Comparison of ENCODE assay signal across 9 cellular contexts in genomic region chr9:21235468-21236359, GRCh38. TPM values are rescaled to one million over a fixed set of nuclear protein-coding genes. Genes with fewer than 3 reads are reported as not detected.
A peak's percentile ranks its signal among the peaks of the same experiment; 100 is the strongest.
DNase-seq lines count a peak whose midpoint lies in the region; ATAC-seq and TF ChIP-seq lines count a peak whose summit lies in the region.
"Not testable (repeated sequence)": the region's sequence is repeated elsewhere in the genome, so short reads cannot be mapped to it uniquely, and the experiment has no call there.
"Had no signal": no experiment of that assay in that cellular context is flagged by ENCODE, and none has a peak within 500 bp of the region (broad histone marks: within the 10 kb centered on the region; RNA-seq: fewer than 3 reads in every experiment).

No MANE protein-coding gene starts in this region.

- not testable (repeated sequence) for H3K4me3 Mint-ChIP-seq in activated naive CD4-positive, alpha-beta T cell treated with anti-CD3 and anti-CD28 coated beads, Interleukin-2, amount 10 ng/mL, durations not matched to agents 7 days and 5 days; nephron progenitor cell

- CTCF ChIA-PET in activated naive CD4-positive, alpha-beta T cell treated with anti-CD3 and anti-CD28 coated beads, Interleukin-2, amount 10 ng/mL, durations not matched to agents 7 days and 5 days (lab: Charles Lee): interaction anchor here (0.6 to 3.3 kb wide), 19 partner anchors 8 to 552 kb away, joined by 3 to 13 read pairs (median 4); no protein-coding TSS in a partner anchor

- H3K27me3 ChIP-seq in HAP-1 (ENCODE audit: low read depth): not testable (repeated sequence)

- H3K9me3 Mint-ChIP-seq in activated naive CD4-positive, alpha-beta T cell treated with anti-CD3 and anti-CD28 coated beads, Interleukin-2, amount 10 ng/mL, durations not matched to agents 7 days and 5 days; nephron progenitor cell: not testable (repeated sequence)

- TF ChIP-seq CTCF in AG09319 (IDR thresholded peaks at IDR 0.05; ENCODE audit: low read depth, low read length) (peak; percentile 53), foreskin fibroblast (IDR thresholded peaks at IDR 0.05; ENCODE audit: low read depth, low read length) (peak; percentile 57), nephron progenitor cell (IDR thresholded peaks at IDR 0.05) (peak; percentile 55)

- H3K27me3 Mint-ChIP-seq in activated naive CD4-positive, alpha-beta T cell treated with anti-CD3 and anti-CD28 coated beads, Interleukin-2, amount 10 ng/mL, durations not matched to agents 7 days and 5 days: peaks cover 46% of the 10 kb centered on the region
- H3K27me3 Mint-ChIP-seq in nephron progenitor cell (ENCODE audit: low read depth, poor library complexity): peaks cover 28% of the 10 kb centered on the region

- not testable (repeated sequence) for DNase-seq in AG09319 (ENCODE audit: extremely low read depth, low read depth)
- DNase-seq in HAP-1 (ENCODE audit: low spot score in 2 of 2) (peak; percentile 13 to 14), HT-29 (ENCODE audit: low spot score) (peak; percentile 76), foreskin fibroblast (peak; percentile 33 to 71), nephron progenitor cell (peak; percentile 18)
- peak; percentile 2 for DNase-seq in NK-92 treated with Interleukin-12 subunit alpha and Interleukin-12 subunit beta, amount 100 ng/mL, for 24 hours (lab: John Stamatoyannopoulos, UW)
- peak; percentile 50 for DNase-seq in activated naive CD4-positive, alpha-beta T cell treated with anti-CD3 and anti-CD28 coated beads, Interleukin-2, amount 10 ng/mL, durations not matched to agents 7 days and 5 days

- not testable (repeated sequence) for H3K4me3 ChIP-seq in HAP-1; foreskin fibroblast (ENCODE audit: low read depth in 1 of 2, low read length in 2 of 2)

- H3K4me1 Mint-ChIP-seq in activated naive CD4-positive, alpha-beta T cell treated with anti-CD3 and anti-CD28 coated beads, Interleukin-2, amount 10 ng/mL, durations not matched to agents 7 days and 5 days; nephron progenitor cell: not testable (repeated sequence)

- not testable (repeated sequence) for H3K9me3 ChIP-seq in HAP-1

- H3K27ac Mint-ChIP-seq in activated naive CD4-positive, alpha-beta T cell treated with anti-CD3 and anti-CD28 coated beads, Interleukin-2, amount 10 ng/mL, durations not matched to agents 7 days and 5 days; nephron progenitor cell: not testable (repeated sequence)

- ATAC-seq in GM18499 (IDR thresholded peaks at IDR 0.05; ENCODE audit: insufficient read depth, unreplicated experiment): peak; percentile 74

- not testable (repeated sequence) for H3K36me3 ChIP-seq in HAP-1 (replicated peaks)

- H3K36me3 Mint-ChIP-seq in activated naive CD4-positive, alpha-beta T cell treated with anti-CD3 and anti-CD28 coated beads, Interleukin-2, amount 10 ng/mL, durations not matched to agents 7 days and 5 days; nephron progenitor cell (ENCODE audit: low read depth): not testable (repeated sequence)

- in situ Hi-C loops in HAP-1 (cut with MboI; ENCODE audit: low sequenced_read_pairs): not testable (repeated sequence)

- H3K4me1 ChIP-seq in HAP-1: not testable (repeated sequence)

RNA-seq across cellular contexts. Expression of gene IFNA14, which starts 4.1 kb away (rescaled TPM):
- not detected in 2 replicates for total RNA-seq in HT-29 (2014; rRNA removed; shearing (Covaris generic))
- total RNA-seq: posterior vena cava had no signal

RNA-seq across cellular contexts. Expression of gene IFNA17, which starts 7.7 kb away (rescaled TPM):
- total RNA-seq in HT-29 (2014; rRNA removed; shearing (Covaris generic)): not detected in 2 replicates
- total RNA-seq: posterior vena cava had no signal

RNA-seq across cellular contexts. Expression of gene IFNA16, which starts 18.6 kb away (rescaled TPM):
- total RNA-seq in HT-29 (2014; rRNA removed; shearing (Covaris generic)): not detected in 2 replicates
- total RNA-seq: posterior vena cava had no signal

RNA-seq across cellular contexts. Expression of gene IFNA10, which starts 28.8 kb away (rescaled TPM):
- not detected in 2 replicates for total RNA-seq in HT-29 (2014; rRNA removed; shearing (Covaris generic))
- total RNA-seq: posterior vena cava had no signal

RNA-seq across cellular contexts. Expression of gene IFNA7, which starts 33.7 kb away (rescaled TPM):
- not detected in 2 replicates for total RNA-seq in HT-29 (2014; rRNA removed; shearing (Covaris generic))
- total RNA-seq: posterior vena cava had no signal
